22 cellular contexts compared by ENCODE assay signal in genomic region chr5:150559088-150559487, GRCh38.
"Had no signal": no experiment of that assay in that cellular context is flagged by ENCODE, and none has a peak within 500 bp of the region (broad histone marks: within the 10 kb centered on the region; RNA-seq: fewer than 3 reads in every experiment).

No MANE protein-coding gene starts in this region.

- H3K27ac Mint-ChIP-seq: activated CD8-positive, alpha-beta T cell treated with anti-CD3 and anti-CD28 coated beads, Interleukin-2, amount 10 ng/mL, durations not matched to agents 7 days and 5 days; activated naive CD8-positive, alpha-beta T cell treated with anti-CD3 and anti-CD28 coated beads, Interleukin-2, amount 10 ng/mL, durations not matched to agents 7 days and 5 days; activated T-cell treated with anti-CD3 and anti-CD28 coated beads, Interleukin-2, amount 50 U/mL, for 72 hours; effector memory CD8-positive, alpha-beta T cell; immature natural killer cell; nephron; stimulated activated memory B cell treated with anti-CD40 and anti-IgM and Interleukin-4, amounts not matched to agents 10 μg/mL and 1 μg/mL and 100 μg/mL, for 72 hours had no signal

- H3K9me3 Mint-ChIP-seq: activated naive CD8-positive, alpha-beta T cell treated with anti-CD3 and anti-CD28 coated beads, Interleukin-2, amount 10 ng/mL, durations not matched to agents 7 days and 5 days; activated T-cell treated with anti-CD3 and anti-CD28 coated beads, Interleukin-2, amount 50 U/mL, for 72 hours; effector memory CD8-positive, alpha-beta T cell; immature natural killer cell; stimulated activated memory B cell treated with anti-CD40 and anti-IgM and Interleukin-4, amounts not matched to agents 10 μg/mL and 1 μg/mL and 100 μg/mL, for 72 hours had no signal

- H3K36me3 Mint-ChIP-seq: activated naive CD8-positive, alpha-beta T cell treated with anti-CD3 and anti-CD28 coated beads, Interleukin-2, amount 10 ng/mL, durations not matched to agents 7 days and 5 days; immature natural killer cell had no signal

- DNase-seq: activated CD4-positive, alpha-beta T cell treated with anti-CD3 and anti-CD28 coated beads for 4 hours; activated CD8-positive, alpha-beta memory T cell treated with anti-CD3 and anti-CD28 coated beads, Interleukin-2, amount 50 U/mL, for 4 hours; activated CD8-positive, alpha-beta T cell treated with anti-CD3 and anti-CD28 coated beads, Interleukin-2, amount 10 ng/mL, durations not matched to agents 7 days and 5 days; activated naive CD4-positive, alpha-beta T cell; activated naive CD8-positive, alpha-beta T cell treated with anti-CD3 and anti-CD28 coated beads, Interleukin-2, amount 10 ng/mL, durations not matched to agents 7 days and 5 days; activated T-cell treated with anti-CD3 and anti-CD28 coated beads, Interleukin-2, amount 50 U/mL, for 72 hours; anterior cingulate cortex; cerebellar nuclear complex; dermis blood vessel endothelial cell; effector memory CD8-positive, alpha-beta T cell; foreskin melanocyte; head of caudate nucleus; immature natural killer cell; lower lobe of right lung; occipital lobe; stimulated activated CD4-positive, alpha-beta T cell treated with anti-CD3 and anti-CD28 coated beads, Interleukin-12 subunit alpha, Interleukin-12 subunit beta, amount 100 ng/mL, for 4 hours; stimulated activated CD4-positive, alpha-beta T cell treated with anti-CD3 and anti-CD28 coated beads, Interleukin-2, amount 100 ng/mL, for 24 hours; T-helper 2 cell; tibial artery had no signal

- H3K4me1 ChIP-seq: lower lobe of right lung, prostate gland had no signal

- H3K4me3 Mint-ChIP-seq: activated CD8-positive, alpha-beta T cell treated with anti-CD3 and anti-CD28 coated beads, Interleukin-2, amount 10 ng/mL, durations not matched to agents 7 days and 5 days; activated naive CD8-positive, alpha-beta T cell treated with anti-CD3 and anti-CD28 coated beads, Interleukin-2, amount 10 ng/mL, durations not matched to agents 7 days and 5 days; activated T-cell treated with anti-CD3 and anti-CD28 coated beads, Interleukin-2, amount 50 U/mL, for 72 hours; effector memory CD8-positive, alpha-beta T cell; immature natural killer cell; nephron; stimulated activated memory B cell treated with anti-CD40 and anti-IgM and Interleukin-4, amounts not matched to agents 10 μg/mL and 1 μg/mL and 100 μg/mL, for 72 hours had no signal

- H3K4me3 ChIP-seq: lower lobe of right lung, prostate gland, tibial artery had no signal

- H3K9me3 ChIP-seq: lower lobe of right lung, prostate gland, tibial artery had no signal

- H3K27ac ChIP-seq: lower lobe of right lung, prostate gland, tibial artery had no signal

- H3K36me3 ChIP-seq: prostate gland had no signal

- H3K27me3 ChIP-seq: tibial artery had no signal

- H3K4me1 Mint-ChIP-seq: immature natural killer cell had no signal

- H3K27me3 Mint-ChIP-seq: stimulated activated memory B cell treated with anti-CD40 and anti-IgM and Interleukin-4, amounts not matched to agents 10 μg/mL and 1 μg/mL and 100 μg/mL, for 72 hours had no signal
